In genomic region chr19:5288347-5288739, GRCh38 we compare ENCODE assay signal across 21 cellular contexts. TPM values are rescaled to one million over a fixed set of nuclear protein-coding genes. Genes with fewer than 3 reads are reported as not detected.
DNase-seq lines count a peak whose midpoint lies in the region; ATAC-seq and TF ChIP-seq lines count a peak whose summit lies in the region.
"Had no signal": no experiment of that assay in that cellular context is flagged by ENCODE, and none has a peak within 500 bp of the region (broad histone marks: within the 10 kb centered on the region; RNA-seq: fewer than 3 reads in every experiment).

No MANE protein-coding gene starts in this region.

- H3K9me3 ChIP-seq in psoas muscle: no peaks in the 10 kb centered on the region
- H3K9me3 ChIP-seq: HAP-1, neutrophil, uterus had no signal

- H3K27me3 Mint-ChIP-seq in glutamatergic neuron (ENCODE audit: unreplicated experiment) (peaks cover 44% of the 10 kb centered on the region), progenitor cell of endocrine pancreas (no peaks in the 10 kb centered on the region)
- H3K27me3 Mint-ChIP-seq in activated naive CD8-positive, alpha-beta T cell treated with anti-CD3 and anti-CD28 coated beads for 36 hours: peaks cover 10% of the 10 kb centered on the region

- H3K9me3 Mint-ChIP-seq in glutamatergic neuron (ENCODE audit: unreplicated experiment) (peaks cover 39% of the 10 kb centered on the region), progenitor cell of endocrine pancreas (ENCODE audit: low read depth) (no peaks in the 10 kb centered on the region)
- H3K9me3 Mint-ChIP-seq in activated naive CD8-positive, alpha-beta T cell treated with anti-CD3 and anti-CD28 coated beads for 36 hours: no peaks in the 10 kb centered on the region
- H3K9me3 Mint-ChIP-seq: WTC11 had no signal

- ATAC-seq in psoas muscle: peak; percentile 13 to 26 (median 19)
- ATAC-seq in GM21515 (IDR thresholded peaks at IDR 0.05; ENCODE audit: unreplicated experiment): no peak
- no peak for ATAC-seq in GM21360 (IDR thresholded peaks at IDR 0.05; ENCODE audit: unreplicated experiment)
- ATAC-seq: WTC11 had no signal

- H3K4me3 Mint-ChIP-seq in glutamatergic neuron (ENCODE audit: unreplicated experiment) (peak overlapping the region; percentile 48), progenitor cell of endocrine pancreas (ENCODE audit: low read depth) (no peak overlapping the region)
- no peak overlapping the region for H3K4me3 Mint-ChIP-seq in activated naive CD8-positive, alpha-beta T cell treated with anti-CD3 and anti-CD28 coated beads for 36 hours
- H3K4me3 Mint-ChIP-seq: stimulated activated naive B cell treated with anti-CD40 and anti-IgM and Interleukin-4, amounts not matched to agents 10 μg/mL and 1 μg/mL and 100 μg/mL, for 72 hours; T-helper 17 cell; WTC11 had no signal

- DNase-seq in AG10803 (ENCODE audit: low read depth): peak; percentile 35
- peak; percentile 76 for DNase-seq in RPMI7951 (ENCODE audit: low read depth)
- no peak for DNase-seq in glutamatergic neuron
- peak in 1 of 2 donors; percentile 73 for DNase-seq in psoas muscle
- DNase-seq in progenitor cell of endocrine pancreas (ENCODE audit: low spot score, unreplicated experiment): no peak
- DNase-seq in activated naive CD8-positive, alpha-beta T cell treated with anti-CD3 and anti-CD28 coated beads for 36 hours: no peak
- DNase-seq: ACHN; activated effector memory CD4-positive, alpha-beta T cell treated with Interleukin-2 at 50 U/mL for 16 hours; aorta; mesendoderm; NCI-H146; NCI-H345; NK-92 treated with Interleukin-12 subunit alpha and Interleukin-12 subunit beta, amount 100 ng/mL, for 24 hours; stimulated activated naive B cell treated with anti-CD40 and anti-IgM and Interleukin-4, amounts not matched to agents 10 μg/mL and 1 μg/mL and 100 μg/mL, for 72 hours; T-helper 17 cell; uterus had no signal

- no peak for TF ChIP-seq CTCF in AG10803 (conservative IDR thresholded peaks at IDR 0.05; ENCODE audit: low read length)
- no peak for TF ChIP-seq CTCF in glutamatergic neuron (IDR thresholded peaks at IDR 0.05; ENCODE audit: partially characterized antibody, unreplicated experiment)
- no peak for TF ChIP-seq CTCF in psoas muscle (IDR thresholded peaks at IDR 0.05)
- no peak for TF ChIP-seq CTCF in progenitor cell of endocrine pancreas (IDR thresholded peaks at IDR 0.05; ENCODE audit: unreplicated experiment)

- H3K4me3 ChIP-seq in AG10803 (ENCODE audit: low read length) (no peak overlapping the region), psoas muscle (peak overlapping the region; percentile 22)
- H3K4me3 ChIP-seq: HAP-1, uterus had no signal

- peaks cover 0 to 19% of the 10 kb centered on the region in 2 donors for H3K36me3 ChIP-seq in psoas muscle (ENCODE audit: insufficient read depth in 1 of 2, low read depth in 1 of 2)
- H3K36me3 ChIP-seq: HAP-1, neutrophil, uterus had no signal

- no peak overlapping the region for H3K27ac ChIP-seq in psoas muscle
- H3K27ac ChIP-seq: neutrophil, uterus had no signal

- 22 to 43% (median 32%) methylated on average over 4 of the region's 4 CpGs for WGBS in psoas muscle, 3 donors

- H3K27me3 ChIP-seq in psoas muscle (ENCODE audit: insufficient read depth in 3 of 3, low read length in 2 of 3): no peaks in the 10 kb centered on the region
- H3K27me3 ChIP-seq: uterus had no signal

- H3K36me3 Mint-ChIP-seq in glutamatergic neuron (ENCODE audit: unreplicated experiment) (no peaks in the 10 kb centered on the region), progenitor cell of endocrine pancreas (ENCODE audit: insufficient read depth) (peaks cover 7% of the 10 kb centered on the region)
- H3K36me3 Mint-ChIP-seq in activated naive CD8-positive, alpha-beta T cell treated with anti-CD3 and anti-CD28 coated beads for 36 hours: peaks cover 5% of the 10 kb centered on the region
- H3K36me3 Mint-ChIP-seq: stimulated activated naive B cell treated with anti-CD40 and anti-IgM and Interleukin-4, amounts not matched to agents 10 μg/mL and 1 μg/mL and 100 μg/mL, for 72 hours had no signal

- peaks cover 14% of the 10 kb centered on the region for H3K4me1 ChIP-seq in psoas muscle

- intact Hi-C loops in psoas muscle (cut with DNase I): no loop called here

- H3K27ac Mint-ChIP-seq in glutamatergic neuron (ENCODE audit: unreplicated experiment) (peak overlapping the region; percentile 83), progenitor cell of endocrine pancreas (no peak overlapping the region)
- no peak overlapping the region for H3K27ac Mint-ChIP-seq in activated naive CD8-positive, alpha-beta T cell treated with anti-CD3 and anti-CD28 coated beads for 36 hours
- H3K27ac Mint-ChIP-seq: T-helper 17 cell, WTC11 had no signal

- H3K4me1 Mint-ChIP-seq in glutamatergic neuron (ENCODE audit: low read depth, unreplicated experiment): peaks cover 42% of the 10 kb centered on the region
- peaks cover 13% of the 10 kb centered on the region for H3K4me1 Mint-ChIP-seq in progenitor cell of endocrine pancreas (ENCODE audit: low read depth)
- peaks cover 14% of the 10 kb centered on the region for H3K4me1 Mint-ChIP-seq in activated naive CD8-positive, alpha-beta T cell treated with anti-CD3 and anti-CD28 coated beads for 36 hours

RNA-seq across cellular contexts. Expression of gene PTPRS, which starts 52.3 kb away (rescaled TPM):
- total RNA-seq in RPMI7951 (2014; rRNA removed; shearing (Covaris generic)): 44.9 and 45.8 TPM in 2 replicates
- 1,064 TPM for total RNA-seq in glutamatergic neuron (ENCODE audit: unreplicated experiment)
- total RNA-seq in psoas muscle: 10 to 100 TPM; 11.4 to 29.7 (median 23.5) TPM
- 1 to 10 TPM; 4.2 to 5.5 (median 4.3) TPM for polyA plus RNA-seq in psoas muscle
- 219 and 234 TPM in 2 replicates for total RNA-seq in progenitor cell of endocrine pancreas
- total RNA-seq in activated naive CD8-positive, alpha-beta T cell treated with anti-CD3 and anti-CD28 coated beads for 36 hours: 1 to 10 TPM; 3.5 to 4.1 TPM

Comparison
In these comparisons a context has a peak if more than half of its experiments do, and no peak if none do; other contexts are left out.
1. DNase-seq: peak in AG10803 (single experiment) and RPMI7951 (single experiment); none in glutamatergic neuron (single experiment), progenitor cell of endocrine pancreas (single experiment) and activated naive CD8-positive, alpha-beta T cell treated with anti-CD3 and anti-CD28 coated beads for 36 hours (single experiment).
2. ATAC-seq: peak in psoas muscle (4 of 4); none in GM21515 (single experiment) and GM21360 (single experiment).